17 cellular contexts compared by ENCODE assay signal in genomic region chr22:29459773-29460172, GRCh38. TPM values are rescaled to one million over a fixed set of nuclear protein-coding genes. Genes with fewer than 3 reads are reported as not detected.
DNase-seq lines count a peak whose midpoint lies in the region; ATAC-seq, FAIRE-seq and TF ChIP-seq lines count a peak whose summit lies in the region.
"Had no signal": no experiment of that assay in that cellular context is flagged by ENCODE, and none has a peak within 500 bp of the region (broad histone marks: within the 10 kb centered on the region; RNA-seq: fewer than 3 reads in every experiment).

No MANE protein-coding gene starts in this region.

- no peaks in the 10 kb centered on the region for H3K36me3 ChIP-seq in HEK293 (ENCODE audit: control insufficient read depth in 2 of 2, insufficient read depth in 1 of 2, low read length in 2 of 2)
- H3K36me3 ChIP-seq in astrocyte (ENCODE audit: insufficient read depth, low read length): no peaks in the 10 kb centered on the region
- no peaks in the 10 kb centered on the region for H3K36me3 ChIP-seq in neuronal stem cell (replicated peaks in 1 of 2; ENCODE audit: control insufficient read depth in 2 of 2, insufficient read depth in 2 of 2, low read length in 2 of 2)
- H3K36me3 ChIP-seq: BLaER1 treated with 17β-estradiol and CSF1 and Interleukin-3, amounts not matched to agents 10 nM and 100 nM had no signal

- H3K9me3 ChIP-seq in HEK293 (ENCODE audit: control insufficient read depth, insufficient read depth, low read depth, low read length) (no peaks in the 10 kb centered on the region), astrocyte (ENCODE audit: insufficient read depth, low read depth, low read length) (no peaks in the 10 kb centered on the region), neuronal stem cell (replicated peaks in 1 of 2; ENCODE audit: control insufficient read depth in 2 of 2, insufficient read depth in 1 of 2, low read depth in 1 of 2, low read length in 2 of 2) (no peaks in the 10 kb centered on the region)
- H3K9me3 ChIP-seq: BLaER1 treated with 17β-estradiol and CSF1 and Interleukin-3, amounts not matched to agents 10 nM and 100 nM had no signal

- no peaks in the 10 kb centered on the region for H3K79me2 ChIP-seq in astrocyte (ENCODE audit: insufficient read depth, low read length)

- H4K91ac ChIP-seq in neuronal stem cell (ENCODE audit: low read depth, low read length, poor library complexity): peak overlapping the region; percentile 88

- H3K4me3 Mint-ChIP-seq in astrocyte (ENCODE audit: unreplicated experiment) (no peak overlapping the region), progenitor cell of endocrine pancreas (ENCODE audit: low read depth) (no peak overlapping the region)
- H3K4me3 Mint-ChIP-seq: CD4-positive, CD25-positive, alpha-beta regulatory T cell had no signal

- H3K27ac Mint-ChIP-seq in astrocyte (ENCODE audit: unreplicated experiment) (no peak overlapping the region), progenitor cell of endocrine pancreas (no peak overlapping the region)
- H3K27ac Mint-ChIP-seq: CD4-positive, CD25-positive, alpha-beta regulatory T cell had no signal

- peak overlapping the region; percentile 34 for H2AFZ ChIP-seq in astrocyte (ENCODE audit: low read depth, low read length)
- peak overlapping the region; percentile 52 for H2AFZ ChIP-seq in neuronal stem cell (ENCODE audit: low read length)

- H3K14ac ChIP-seq in neuronal stem cell (ENCODE audit: low read length): no peak overlapping the region

- H3K9me3 Mint-ChIP-seq in astrocyte (ENCODE audit: unreplicated experiment): no peaks in the 10 kb centered on the region
- no peaks in the 10 kb centered on the region for H3K9me3 Mint-ChIP-seq in progenitor cell of endocrine pancreas (ENCODE audit: low read depth)
- H3K9me3 Mint-ChIP-seq: CD4-positive, CD25-positive, alpha-beta regulatory T cell had no signal

- CTCF ChIA-PET in GM10248 (lab: Yijun Ruan, JAX): interaction anchor here (1.4 to 2.0 kb wide), 2 partner anchors 9 to 11 kb away, joined by 5 to 7 read pairs; no protein-coding TSS in a partner anchor
- CTCF ChIA-PET in HEK293 (lab: Yijun Ruan, JAX): interaction anchor here (0.6 to 2.4 kb wide), 2 partner anchors 12 to 16 kb away, joined by 4 to 12 read pairs; no protein-coding TSS in a partner anchor

- peak overlapping the region; percentile 6 for H2BK15ac ChIP-seq in neuronal stem cell (ENCODE audit: low read length)

- H4K8ac ChIP-seq in neuronal stem cell (ENCODE audit: low read depth, low read length): no peak overlapping the region

- H3K23ac ChIP-seq in neuronal stem cell (ENCODE audit: low read depth, low read length, poor library complexity): no peak overlapping the region

- peak overlapping the region; percentile 90 for H3K18ac ChIP-seq in neuronal stem cell (ENCODE audit: low read length)

- H3K4me1 Mint-ChIP-seq in astrocyte (ENCODE audit: low read depth, unreplicated experiment) (peaks cover 9% of the 10 kb centered on the region), progenitor cell of endocrine pancreas (ENCODE audit: low read depth) (peaks cover 3% of the 10 kb centered on the region)
- H3K4me1 Mint-ChIP-seq: CD4-positive, CD25-positive, alpha-beta regulatory T cell had no signal

- H3K36me3 Mint-ChIP-seq in astrocyte (ENCODE audit: low read depth, unreplicated experiment) (no peaks in the 10 kb centered on the region), progenitor cell of endocrine pancreas (ENCODE audit: insufficient read depth) (no peaks in the 10 kb centered on the region)
- H3K36me3 Mint-ChIP-seq: CD4-positive, CD25-positive, alpha-beta regulatory T cell had no signal

- WGBS in neuronal stem cell (ENCODE audit: extremely low coverage in 2 of 2, insufficient read length in 2 of 2, insufficient replicate concordance in 1 of 2), 2 donors: no CpG with 5 or more reads among the region's 9 CpGs

- H3K4me1 ChIP-seq in HEK293 (ENCODE audit: control insufficient read depth, insufficient read depth, low read length) (no peaks in the 10 kb centered on the region), astrocyte (ENCODE audit: insufficient read depth, low read length) (peaks cover 10% of the 10 kb centered on the region), neuronal stem cell (ENCODE audit: control insufficient read depth in 2 of 2, insufficient read depth in 1 of 2, low read depth in 1 of 2, low read length in 2 of 2) (peaks cover 9 to 16% of the 10 kb centered on the region in 2 donors)
- H3K4me1 ChIP-seq: BLaER1 treated with 17β-estradiol and CSF1 and Interleukin-3, amounts not matched to agents 10 nM and 100 nM had no signal

- no peak overlapping the region for H2BK5ac ChIP-seq in neuronal stem cell (ENCODE audit: low read length)

- H3K27me3 Mint-ChIP-seq in astrocyte (ENCODE audit: low read depth, unreplicated experiment) (peaks cover 3% of the 10 kb centered on the region), progenitor cell of endocrine pancreas (no peaks in the 10 kb centered on the region)

- no peak overlapping the region for H3K9ac ChIP-seq in astrocyte (ENCODE audit: low read length)
- H3K9ac ChIP-seq in neuronal stem cell (ENCODE audit: low read depth, low read length, poor library complexity): peak overlapping the region; percentile 78
- H3K9ac ChIP-seq: BLaER1 treated with 17β-estradiol and CSF1 and Interleukin-3, amounts not matched to agents 10 nM and 100 nM had no signal

- POLR2A ChIA-PET in GM10248 (lab: Yijun Ruan, JAX): no interaction called here
- POLR2A ChIA-PET in HEK293 (lab: Yijun Ruan, JAX): no interaction called here

- H3K27me3 ChIP-seq in astrocyte (ENCODE audit: insufficient read depth, low read length) (no peaks in the 10 kb centered on the region), neuronal stem cell (ENCODE audit: control insufficient read depth in 3 of 3, insufficient read depth in 3 of 3, low read depth in 1 of 3, low read length in 3 of 3) (no peaks in the 10 kb centered on the region)
- H3K27me3 ChIP-seq: BLaER1 treated with 17β-estradiol and CSF1 and Interleukin-3, amounts not matched to agents 10 nM and 100 nM had no signal

- peaks cover 1% of the 10 kb centered on the region for H3K79me1 ChIP-seq in neuronal stem cell (ENCODE audit: low read depth, low read length)

- ATAC-seq in GM19455 (IDR thresholded peaks at IDR 0.05; ENCODE audit: unreplicated experiment): no peak
- no peak for ATAC-seq in HG03108 (IDR thresholded peaks at IDR 0.05; ENCODE audit: unreplicated experiment)
- ATAC-seq: GM12878, K562 had no signal

- H2AK5ac ChIP-seq in neuronal stem cell (ENCODE audit: low read depth, low read length): no peak overlapping the region

- H2BK12ac ChIP-seq in neuronal stem cell (ENCODE audit: low read length): no peak overlapping the region

- H3K4ac ChIP-seq in neuronal stem cell (ENCODE audit: low read length): no peak overlapping the region

- no peak for TF ChIP-seq CTCF in GM10248 (IDR thresholded peaks at IDR 0.05; ENCODE audit: control extremely low read depth, extremely low read depth, low read depth, missing control alignments)
- TF ChIP-seq CTCF in HEK293 (tag by site-specific recombination; IDR thresholded peaks at IDR 0.05): no peak
- TF ChIP-seq CTCF in astrocyte (IDR thresholded peaks at IDR 0.05; ENCODE audit: insufficient read depth, low read depth, low read length): no peak
- TF ChIP-seq CTCF in progenitor cell of endocrine pancreas (IDR thresholded peaks at IDR 0.05; ENCODE audit: unreplicated experiment): no peak

- H4K20me1 ChIP-seq in astrocyte (ENCODE audit: insufficient read depth, low read length): no peaks in the 10 kb centered on the region

- no peak overlapping the region for H3K4me3 ChIP-seq in HEK293 (ENCODE audit: low read depth, low read length)
- H3K4me3 ChIP-seq in astrocyte (ENCODE audit: insufficient read depth, low read depth, low read length): no peak overlapping the region
- no peak overlapping the region for H3K4me3 ChIP-seq in neuronal stem cell (ENCODE audit: low read length in 2 of 2)
- H3K4me3 ChIP-seq: BLaER1 treated with 17β-estradiol and CSF1 and Interleukin-3, amounts not matched to agents 10 nM and 100 nM; GM12878; K562 had no signal

- no peak overlapping the region for H2BK120ac ChIP-seq in neuronal stem cell (ENCODE audit: low read depth, low read length)

- H3K4me2 ChIP-seq in astrocyte (ENCODE audit: low read length) (no peak overlapping the region), neuronal stem cell (ENCODE audit: insufficient read depth, low read length, poor library complexity, severe bottlenecking) (no peak overlapping the region)
- H3K4me2 ChIP-seq: BLaER1 treated with 17β-estradiol and CSF1 and Interleukin-3, amounts not matched to agents 10 nM and 100 nM had no signal

- H3K27ac ChIP-seq in HEK293 (ENCODE audit: extremely low read depth, low read depth, low read length) (no peak overlapping the region), astrocyte (ENCODE audit: low read depth, low read length) (no peak overlapping the region), neuronal stem cell (replicated peaks; ENCODE audit: low read length) (peak overlapping the region; percentile 23)
- H3K27ac ChIP-seq: BLaER1 treated with 17β-estradiol and CSF1 and Interleukin-3, amounts not matched to agents 10 nM and 100 nM had no signal

- DNase-seq in GM10248 (ENCODE audit: extremely low spot score) (peak; percentile 13), astrocyte (ENCODE audit: low read depth) (no peak), neuronal stem cell (ENCODE audit: low spot score) (no peak), NCI-H187 treated with DMSO at 0.1 percent for 48 hours (lab: John Stamatoyannopoulos, UW) (no peak), progenitor cell of endocrine pancreas (ENCODE audit: low spot score, unreplicated experiment) (no peak)
- DNase-seq: CD4-positive, CD25-positive, alpha-beta regulatory T cell; DMS 273 treated with DMSO at 0.1 percent for 48 hours; Karpas-422 had no signal

- FAIRE-seq in astrocyte (lab: Jason Lieb, UNC): no peak
- FAIRE-seq: GM12878, H54, HTR-8/SVneo, K562 had no signal

TF ChIP-seq in HEK293, 187 proteins besides CTCF, POLR2A, EP300 and RAD21:
- TF ChIP-seq ZBTB8A (tag by site-specific recombination; IDR thresholded peaks at IDR 0.05): 0 out of 2 replicates have a peak, but pooled peaks have one; percentile 40
- TF ChIP-seq ZNF585B (tag by site-specific recombination; IDR thresholded peaks at IDR 0.05): no peak
- no peak for TF ChIP-seq ZSCAN16 (tag by site-specific recombination; IDR thresholded peaks at IDR 0.05)
- no peak for TF ChIP-seq YY2 (tag by site-specific recombination; IDR thresholded peaks at IDR 0.05)

RNA-seq across cellular contexts. Expression of gene NEFH, which starts 20.2 kb away (rescaled TPM):
- 3.1 TPM in 2 replicates for total RNA-seq in astrocyte
- 1.1 TPM for polyA plus RNA-seq in neuronal stem cell (2013, experiment 1 of 2)
- 1.0 TPM for polyA plus RNA-seq in neuronal stem cell (2013, experiment 2 of 2)
- 0.69 and 0.80 TPM in 2 replicates for total RNA-seq in progenitor cell of endocrine pancreas

RNA-seq across cellular contexts. Expression of gene RFPL1, which starts 21.4 kb away (rescaled TPM):
- total RNA-seq in astrocyte (not detected in 2 replicates), progenitor cell of endocrine pancreas (0.22 TPM in 1 of 2 replicates, not detected in the other)
- not detected for polyA plus RNA-seq in neuronal stem cell (2013, experiment 1 of 2)
- not detected for polyA plus RNA-seq in neuronal stem cell (2013, experiment 2 of 2)
- total RNA-seq: CD4-positive, CD25-positive, alpha-beta regulatory T cell; Daoy; GM12878; K562 had no signal
- polyA plus RNA-seq: CD4-positive, CD25-positive, alpha-beta regulatory T cell; K562 had no signal
